Comparison of ENCODE assay signal across 14 cellular contexts in genomic region chr1:10561955-10562354, GRCh38.
DNase-seq lines count a peak whose midpoint lies in the region; ATAC-seq, FAIRE-seq and TF ChIP-seq lines count a peak whose summit lies in the region.
"Had no signal": no experiment of that assay in that cellular context is flagged by ENCODE, and none has a peak within 500 bp of the region (broad histone marks: within the 10 kb centered on the region; RNA-seq: fewer than 3 reads in every experiment).

No MANE protein-coding gene starts in this region.

- H3K79me2 ChIP-seq in endothelial cell of umbilical vein (ENCODE audit: control insufficient read depth, insufficient read depth, low read length) = no peaks in the 10 kb centered on the region

- peaks cover 0 to 29% (median 12%) of the 10 kb centered on the region in 7 donors for H3K4me1 Mint-ChIP-seq in naive thymus-derived CD4-positive, alpha-beta T cell

- dilution Hi-C loops in endothelial cell of umbilical vein (cut with MboI; ENCODE audit: extremely low pct_ligation_motif_present, low sequenced_read_pairs) = no loop called here

- no peak overlapping the region for H3K4me2 ChIP-seq in endothelial cell of umbilical vein (ENCODE audit: insufficient read depth, low read length)

- no peak overlapping the region for H3K27ac ChIP-seq in endothelial cell of umbilical vein (ENCODE audit: insufficient read depth, low read depth, low read length)
- H3K27ac ChIP-seq in naive thymus-derived CD4-positive, alpha-beta T cell (ENCODE audit: low read depth, low read length) = no peak overlapping the region
- H3K27ac ChIP-seq: psoas muscle, upper lobe of left lung had no signal

- no peaks in the 10 kb centered on the region for H3K36me3 ChIP-seq in endothelial cell of umbilical vein (ENCODE audit: control insufficient read depth in 2 of 2, extremely low read depth in 1 of 2, insufficient read depth in 2 of 2, low read length in 2 of 2)
- no peaks in the 10 kb centered on the region for H3K36me3 ChIP-seq in naive thymus-derived CD4-positive, alpha-beta T cell (ENCODE audit: control insufficient read depth in 2 of 3, insufficient read depth in 3 of 3, low read length in 3 of 3)
- H3K36me3 ChIP-seq: upper lobe of left lung had no signal

- H2AFZ ChIP-seq in endothelial cell of umbilical vein (ENCODE audit: low read depth, low read length) = no peak overlapping the region

- TF ChIP-seq POLR2A in endothelial cell of umbilical vein (IDR thresholded peaks at IDR 0.05; ENCODE audit: low read depth, low read length) = no peak

- no peaks in the 10 kb centered on the region for H4K20me1 ChIP-seq in endothelial cell of umbilical vein (replicated peaks; ENCODE audit: control insufficient read depth, extremely low read depth, insufficient read depth, low read length)

- no peak overlapping the region for H3K9ac ChIP-seq in endothelial cell of umbilical vein (replicated peaks; ENCODE audit: extremely low read depth, insufficient read depth, low read length)

- H3K36me3 Mint-ChIP-seq in naive thymus-derived CD4-positive, alpha-beta T cell = peaks cover 10 to 30% (median 27%) of the 10 kb centered on the region in 5 donors

- H3K9me1 ChIP-seq in endothelial cell of umbilical vein (replicated peaks; ENCODE audit: control insufficient read depth, extremely low read depth, insufficient read depth, low read length) = no peaks in the 10 kb centered on the region

- H3K9me3 ChIP-seq in endothelial cell of umbilical vein (replicated peaks; ENCODE audit: control insufficient read depth, insufficient read depth, low read length) = no peaks in the 10 kb centered on the region
- peaks cover 0 to 4% (median 0%) of the 10 kb centered on the region in 3 experiments for H3K9me3 ChIP-seq in naive thymus-derived CD4-positive, alpha-beta T cell (ENCODE audit: control insufficient read depth in 2 of 3, low read length in 3 of 3)

- FAIRE-seq in endothelial cell of umbilical vein (lab: Jason Lieb, UNC) = no peak

- CTCF ChIA-PET in endothelial cell of umbilical vein (lab: Charles Lee) = interaction anchor here (0.9 to 1.2 kb wide), 3 partner anchors 9 to 36 kb away, joined by 3 to 6 read pairs (median 4); no protein-coding TSS in a partner anchor
- CTCF ChIA-PET in naive thymus-derived CD4-positive, alpha-beta T cell (lab: Charles Lee) = interaction anchor here (0.6 kb wide), 1 partner anchor 62 kb away, joined by 5 read pairs; no protein-coding TSS in a partner anchor

- no peaks in the 10 kb centered on the region for H3K27me3 Mint-ChIP-seq in naive thymus-derived CD4-positive, alpha-beta T cell

- peak overlapping the region in 1 of 9 donors; percentile 25 for H3K27ac Mint-ChIP-seq in naive thymus-derived CD4-positive, alpha-beta T cell

- no peak overlapping the region for H3K4me3 ChIP-seq in endothelial cell of umbilical vein (replicated peaks in 1 of 3; ENCODE audit: insufficient read depth in 1 of 3, low read depth in 1 of 3, low read length in 3 of 3)
- H3K4me3 ChIP-seq in naive thymus-derived CD4-positive, alpha-beta T cell (ENCODE audit: low read length) = no peak overlapping the region
- H3K4me3 ChIP-seq: psoas muscle, upper lobe of left lung had no signal

- H3K4me1 ChIP-seq in endothelial cell of umbilical vein (ENCODE audit: control insufficient read depth, extremely low read depth, insufficient read depth, low read length) = no peaks in the 10 kb centered on the region
- H3K4me1 ChIP-seq in naive thymus-derived CD4-positive, alpha-beta T cell (ENCODE audit: control insufficient read depth in 2 of 2, insufficient read depth in 2 of 2, low read length in 2 of 2) = no peaks in the 10 kb centered on the region
- H3K4me1 ChIP-seq: Caco-2, upper lobe of left lung had no signal

- peak; percentile 27 for DNase-seq in stimulated activated CD4-positive, alpha-beta T cell treated with anti-CD3 and anti-CD28 coated beads, Interleukin-15, amount 100 ng/mL, for 24 hours
- no peak for DNase-seq in stimulated activated CD4-positive, alpha-beta T cell treated with anti-CD3 and anti-CD28 coated beads, Interleukin-12 subunit alpha, Interleukin-12 subunit beta, amount 100 ng/mL, for 4 hours
- DNase-seq in NAMALWA (ENCODE audit: low spot score) = peak; percentile 31
- no peak for DNase-seq in endothelial cell of umbilical vein (ENCODE audit: low read depth, low spot score)
- peak; percentile 17 for DNase-seq in stimulated activated CD4-positive, alpha-beta T cell treated with anti-CD3 and anti-CD28 coated beads, Interleukin-4, amount 100 ng/mL, for 1 hour
- no peak for DNase-seq in CD1c-positive myeloid dendritic cell (ENCODE audit: extremely low spot score)
- DNase-seq in NOMO-1 (lab: John Stamatoyannopoulos, UW; ENCODE audit: unreplicated experiment in 2 of 2) = no peak
- no peak for DNase-seq in naive thymus-derived CD4-positive, alpha-beta T cell
- DNase-seq: activated effector memory CD4-positive, alpha-beta T cell treated with anti-CD3 and anti-CD28 coated beads, Interleukin-2, amount 50 U/mL, for 16 hours; cortex of kidney; NCI-H1417 treated with DMSO at 0.1 percent for 48 hours; psoas muscle; upper lobe of left lung had no signal

- H3K27me3 ChIP-seq in endothelial cell of umbilical vein (ENCODE audit: control insufficient read depth in 2 of 2, insufficient read depth in 2 of 2, low read length in 2 of 2) = no peaks in the 10 kb centered on the region
- H3K27me3 ChIP-seq in naive thymus-derived CD4-positive, alpha-beta T cell (ENCODE audit: control insufficient read depth in 2 of 2, insufficient read depth in 2 of 2, low read length in 2 of 2) = no peaks in the 10 kb centered on the region
- H3K27me3 ChIP-seq: upper lobe of left lung had no signal

- BruUV-seq in endothelial cell of umbilical vein (replicated peaks; lab: Mats Ljungman, UMichigan) = no TSS peak

- intact Hi-C loops in endothelial cell of umbilical vein (cut with micrococcal nuclease) = no loop called here
- intact Hi-C loops in naive thymus-derived CD4-positive, alpha-beta T cell (cut with micrococcal nuclease) = loop anchor here in 1 of 2 donors (1.0 kb wide), 1 partner anchor 67 kb away; no protein-coding TSS in a partner anchor

- peak; percentile 5 to 11 for TF ChIP-seq CTCF in endothelial cell of umbilical vein (IDR thresholded peaks at IDR 0.05; ENCODE audit: extremely low read depth in 1 of 2, insufficient read depth in 1 of 2, low read depth in 1 of 2, low read length in 2 of 2)

- peaks cover 1 to 13% (median 7%) of the 10 kb centered on the region in 11 donors for H3K9me3 Mint-ChIP-seq in naive thymus-derived CD4-positive, alpha-beta T cell

- ATAC-seq in naive thymus-derived CD4-positive, alpha-beta T cell = no peak
- ATAC-seq: psoas muscle had no signal

- H3K4me3 Mint-ChIP-seq in naive thymus-derived CD4-positive, alpha-beta T cell = no peak overlapping the region

- POLR2A ChIA-PET in endothelial cell of umbilical vein (lab: Charles Lee) = no interaction called here
- POLR2A ChIA-PET in naive thymus-derived CD4-positive, alpha-beta T cell (lab: Charles Lee) = no interaction called here

TF ChIP-seq in endothelial cell of umbilical vein, 7 proteins besides CTCF, POLR2A, EP300 and RAD21:
- TF ChIP-seq MYC (IDR thresholded peaks at IDR 0.05; ENCODE audit: low read depth, low read length) (no peak), GATA2 (IDR thresholded peaks at IDR 0.05; ENCODE audit: insufficient read depth, insufficient read length, low read depth, low read length) (no peak), JUN (IDR thresholded peaks at IDR 0.05; ENCODE audit: borderline replicate concordance, insufficient read depth, insufficient read length, low read depth) (no peak), FOS (IDR thresholded peaks at IDR 0.05; ENCODE audit: borderline replicate concordance, insufficient read depth, low read length) (no peak), EZH2 (IDR thresholded peaks at IDR 0.05; ENCODE audit: borderline replicate concordance, low read depth, low read length, severe bottlenecking) (no peak), MAX (IDR thresholded peaks at IDR 0.05; ENCODE audit: insufficient read depth, insufficient read length) (no peak), POLR2AphosphoS5 (IDR thresholded peaks at IDR 0.05; ENCODE audit: insufficient read depth, low read depth, low read length) (no peak)

Comparison
In these comparisons a context has a peak if more than half of its experiments do, and no peak if none do; other contexts are left out.
1. DNase-seq: peak in stimulated activated CD4-positive, alpha-beta T cell treated with anti-CD3 and anti-CD28 coated beads, Interleukin-15, amount 100 ng/mL, for 24 hours (single experiment), NAMALWA (single experiment) and stimulated activated CD4-positive, alpha-beta T cell treated with anti-CD3 and anti-CD28 coated beads, Interleukin-4, amount 100 ng/mL, for 1 hour (single experiment); none in stimulated activated CD4-positive, alpha-beta T cell treated with anti-CD3 and anti-CD28 coated beads, Interleukin-12 subunit alpha, Interleukin-12 subunit beta, amount 100 ng/mL, for 4 hours (single experiment), endothelial cell of umbilical vein (single experiment), CD1c-positive myeloid dendritic cell (single experiment), NOMO-1 (0 of 2) and naive thymus-derived CD4-positive, alpha-beta T cell (0 of 9).